16 cellular contexts compared by ENCODE assay signal in the genomic region with DNA sequence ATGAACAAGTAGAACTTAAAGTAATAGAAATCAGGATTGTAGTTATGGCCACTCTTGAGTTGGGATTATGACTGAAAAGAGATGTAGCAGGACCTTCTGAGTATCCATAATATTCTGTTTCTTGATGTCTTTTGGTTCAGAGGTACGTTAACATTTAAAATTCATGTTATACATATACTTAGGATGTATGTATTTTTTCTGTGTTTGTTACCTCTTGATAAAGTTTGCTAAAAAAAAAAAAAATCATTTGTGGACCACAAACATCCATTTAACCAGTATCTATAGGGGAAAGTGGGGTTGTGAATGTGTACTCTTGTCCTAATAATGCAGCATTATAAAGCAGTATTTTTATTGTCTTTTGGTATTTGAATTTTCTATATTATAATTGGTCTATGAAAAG.
DNase-seq lines count a peak whose midpoint lies in the region; ATAC-seq and TF ChIP-seq lines count a peak whose summit lies in the region.
"Had no signal": no experiment of that assay in that cellular context is flagged by ENCODE, and none has a peak within 500 bp of the region (broad histone marks: within the 10 kb centered on the region; RNA-seq: fewer than 3 reads in every experiment).

No MANE protein-coding gene starts in this region.

- no peak for TF ChIP-seq POLR2A in sigmoid colon (IDR thresholded peaks at IDR 0.05)

- H3K9me2 ChIP-seq in OCI-LY1 (ENCODE audit: low read depth, low read length), result no peaks in the 10 kb centered on the region

- peaks cover 12% of the 10 kb centered on the region for H3K36me3 Mint-ChIP-seq in memory B cell

- H3K79me2 ChIP-seq in OCI-LY1 (ENCODE audit: insufficient read depth, low read length), result no peaks in the 10 kb centered on the region

- H3K4me3 ChIP-seq in OCI-LY1 (ENCODE audit: low read depth, low read length, poor library complexity, severe bottlenecking), result no peak overlapping the region
- peak overlapping the region; percentile 55 for H3K4me3 ChIP-seq in coronary artery
- H3K4me3 ChIP-seq in thoracic aorta, result peak overlapping the region; percentile 66
- H3K4me3 ChIP-seq in sigmoid colon, result no peak overlapping the region

- H3K9ac ChIP-seq in OCI-LY1 (ENCODE audit: low read length), result no peak overlapping the region

- H3K27me3 ChIP-seq in OCI-LY1 (ENCODE audit: insufficient read depth, low read length) (no peaks in the 10 kb centered on the region), thoracic aorta (replicated peaks; ENCODE audit: insufficient read depth) (no peaks in the 10 kb centered on the region), sigmoid colon (no peaks in the 10 kb centered on the region)

- 91 to 96% methylated on average over 1 of the region's 1 CpG for WGBS in sigmoid colon, 2 donors

- H3K4me1 Mint-ChIP-seq in memory B cell, result peaks cover 6% of the 10 kb centered on the region

- H3K27ac Mint-ChIP-seq in memory B cell, result peak overlapping the region; percentile 20
- H3K27ac Mint-ChIP-seq: activated CD8-positive, alpha-beta T cell treated with anti-CD3 and anti-CD28 coated beads for 36 hours; activated T-helper 2 cell treated with anti-CD3 and anti-CD28 coated beads, Interferon-gamma antibody, Interleukin-2, Interleukin-4, amounts not matched to agents 10 μg/mL and 5 μg/mL and 100 μg/mL, durations not matched to agents 14 hours and 24 hours and 36 hours had no signal

- no peaks in the 10 kb centered on the region for H4K20me1 ChIP-seq in OCI-LY1 (ENCODE audit: insufficient read depth, low read length)

- TF ChIP-seq EP300 in sigmoid colon (IDR thresholded peaks at IDR 0.05), result no peak

- DNase-seq in coronary artery (ENCODE audit: low spot score), result no peak
- DNase-seq in memory B cell (ENCODE audit: low spot score in 2 of 2), result no peak
- no peak for DNase-seq in thoracic aorta (ENCODE audit: low spot score)
- DNase-seq in sigmoid colon, result no peak
- DNase-seq in activated T-cell treated with anti-CD3 and anti-CD28 coated beads, Interleukin-2, amount 50 U/mL, for 48 hours, result no peak
- DNase-seq: activated CD8-positive, alpha-beta T cell treated with anti-CD3 and anti-CD28 coated beads for 36 hours; amniotic stem cell; cortex of kidney; Kasumi-1; left colon; NCI-H1694; NCI-H510A treated with DMSO at 0.1 percent for 48 hours had no signal

- peak overlapping the region; percentile 5; the same call in 1 of the 2 replicates for H3K4me2 ChIP-seq in OCI-LY1 (ENCODE audit: low read length)

- intact Hi-C loops in sigmoid colon (cut with DNase I), result no loop called here

- H2AFZ ChIP-seq in OCI-LY1 (ENCODE audit: low read length), result no peak overlapping the region

- H3K27ac ChIP-seq in OCI-LY1 (ENCODE audit: low read depth, low read length, poor library complexity, severe bottlenecking) (peak overlapping the region; percentile 35), coronary artery (no peak overlapping the region), thoracic aorta (peak overlapping the region in 1 of 2 donors; percentile 78), sigmoid colon (peak overlapping the region in 2 of 4 donors; percentile 3 to 30)

- ATAC-seq in memory B cell (ENCODE audit: low read depth), result no peak
- ATAC-seq in thoracic aorta (ENCODE audit: insufficient number of reproducible peaks, low FRiP score, low read depth), result no peak
- ATAC-seq in HG03025 (IDR thresholded peaks at IDR 0.05; ENCODE audit: low FRiP score, unreplicated experiment), result no peak
- no peak for ATAC-seq in GM18870 (IDR thresholded peaks at IDR 0.05; ENCODE audit: unreplicated experiment)
- ATAC-seq: activated CD8-positive, alpha-beta T cell treated with anti-CD3 and anti-CD28 coated beads for 36 hours had no signal

- H3K9me3 Mint-ChIP-seq in memory B cell, result no peaks in the 10 kb centered on the region
- H3K9me3 Mint-ChIP-seq: activated CD8-positive, alpha-beta T cell treated with anti-CD3 and anti-CD28 coated beads for 36 hours; activated T-helper 2 cell treated with anti-CD3 and anti-CD28 coated beads, Interferon-gamma antibody, Interleukin-2, Interleukin-4, amounts not matched to agents 10 μg/mL and 5 μg/mL and 100 μg/mL, durations not matched to agents 14 hours and 24 hours and 36 hours had no signal

- H3F3A ChIP-seq in OCI-LY1 (ENCODE audit: insufficient read depth, low read length), result no peaks in the 10 kb centered on the region

- no peaks in the 10 kb centered on the region for H3K27me3 Mint-ChIP-seq in memory B cell
- H3K27me3 Mint-ChIP-seq: activated CD8-positive, alpha-beta T cell treated with anti-CD3 and anti-CD28 coated beads for 36 hours had no signal

- H3K36me3 ChIP-seq in OCI-LY1 (ENCODE audit: insufficient read depth, low read length) (no peaks in the 10 kb centered on the region), thoracic aorta (no peaks in the 10 kb centered on the region), sigmoid colon (no peaks in the 10 kb centered on the region)

- H3K4me3 Mint-ChIP-seq in memory B cell, result no peak overlapping the region
- H3K4me3 Mint-ChIP-seq: activated CD8-positive, alpha-beta T cell treated with anti-CD3 and anti-CD28 coated beads for 36 hours had no signal

- TF ChIP-seq CTCF in OCI-LY1 (IDR thresholded peaks at IDR 0.05; ENCODE audit: low read length) (no peak), coronary artery (IDR thresholded peaks at IDR 0.05) (no peak), thoracic aorta (IDR thresholded peaks at IDR 0.05) (no peak), sigmoid colon (IDR thresholded peaks at IDR 0.05) (no peak)

- H3K9me3 ChIP-seq in OCI-LY1 (ENCODE audit: low read length) (no peaks in the 10 kb centered on the region), thoracic aorta (no peaks in the 10 kb centered on the region), sigmoid colon (no peaks in the 10 kb centered on the region)

- H3K4me1 ChIP-seq in OCI-LY1 (ENCODE audit: insufficient read depth, low read length, severe bottlenecking), result peaks cover 41% of the 10 kb centered on the region
- H3K4me1 ChIP-seq in thoracic aorta (ENCODE audit: control insufficient read depth in 1 of 2, low read depth in 2 of 2), result peaks cover 3 to 17% of the 10 kb centered on the region in 2 donors
- H3K4me1 ChIP-seq in sigmoid colon, result no peaks in the 10 kb centered on the region

Comparison
In these comparisons a context has a peak if more than half of its experiments do, and no peak if none do; other contexts are left out.
1. H3K4me3 ChIP-seq: peak in coronary artery (single experiment) and thoracic aorta (single experiment); none in OCI-LY1 (single experiment) and sigmoid colon (0 of 4).